In genomic region chr14:104975481-104976197, GRCh38 we compare ENCODE assay signal across 8 cellular contexts. TPM values are rescaled to one million over a fixed set of nuclear protein-coding genes. Genes with fewer than 3 reads are reported as not detected.
DNase-seq lines count a peak whose midpoint lies in the region; ATAC-seq and TF ChIP-seq lines count a peak whose summit lies in the region.

No MANE protein-coding gene starts in this region.

- CTCF ChIA-PET in PC-3 (lab: Charles Lee): interaction anchor here (1.0 kb wide), 1 partner anchor 50 kb away, joined by 3 read pairs; no protein-coding TSS in a partner anchor

- peak overlapping the region; percentile 95; the same call in 1 of the 2 replicates for H3K4me2 ChIP-seq in PC-3 (ENCODE audit: low read length)

- H3K4me1 ChIP-seq in PC-3 (ENCODE audit: insufficient read depth, low read length) (peaks cover 79% of the 10 kb centered on the region), right cardiac atrium (ENCODE audit: control insufficient read depth, insufficient read depth, low read length) (peaks cover 10% of the 10 kb centered on the region), vagina (peaks cover 79% of the 10 kb centered on the region)

- peak; percentile 10 for ATAC-seq in stimulated activated naive CD8-positive, alpha-beta T cell treated with anti-CD3 and anti-CD28 coated beads, Interleukin-15, amount 100 ng/mL, for 72 hours
- ATAC-seq in stimulated activated naive CD8-positive, alpha-beta T cell treated with anti-CD3 and anti-CD28 coated beads, Interleukin-15, Interleukin-2, amounts not matched to agents 100 U/mL and 50 U/mL, for 24 hours: no peak
- ATAC-seq in PC-3 (no peak), right cardiac atrium (no peak), HG03095 (IDR thresholded peaks at IDR 0.05; ENCODE audit: unreplicated experiment) (no peak)

- no peaks in the 10 kb centered on the region for H3K9me3 Mint-ChIP-seq in stimulated activated naive CD8-positive, alpha-beta T cell treated with anti-CD3 and anti-CD28 coated beads, Interleukin-15, amount 100 ng/mL, for 72 hours
- no peaks in the 10 kb centered on the region for H3K9me3 Mint-ChIP-seq in mesothelial cell of epicardium

- H3K27ac ChIP-seq in PC-3 (ENCODE audit: low read length): no peak overlapping the region
- no peak overlapping the region for H3K27ac ChIP-seq in right cardiac atrium (ENCODE audit: low read length)
- H3K27ac ChIP-seq in vagina: peak overlapping the region; percentile 99

- H3K4me3 ChIP-seq in PC-3 (ENCODE audit: low read length) (no peak overlapping the region), right cardiac atrium (ENCODE audit: low read length) (no peak overlapping the region), vagina (no peak overlapping the region)

- H3K9me3 ChIP-seq in PC-3 (ENCODE audit: low read length) (no peaks in the 10 kb centered on the region), right cardiac atrium (ENCODE audit: control insufficient read depth, low read length) (no peaks in the 10 kb centered on the region), vagina (no peaks in the 10 kb centered on the region)

- POLR2A ChIA-PET in PC-3 (lab: Charles Lee; ENCODE audit: unreplicated experiment): no interaction called here

- TF ChIP-seq CTCF in PC-3 (conservative IDR thresholded peaks at IDR 0.05; ENCODE audit: low read depth, low read length) (no peak), vagina (IDR thresholded peaks at IDR 0.05) (no peak), mesothelial cell of epicardium (IDR thresholded peaks at IDR 0.05; ENCODE audit: unreplicated experiment) (no peak)

- BruUV-seq in PC-3 (replicated peaks; lab: Mats Ljungman, UMichigan): no TSS peak

- intact Hi-C loops in PC-3 (cut with micrococcal nuclease) (loop anchor here (1.0 kb wide), 1 partner anchor 70 kb away; no protein-coding TSS in a partner anchor), right cardiac atrium (cut with DNase I) (loop anchor here in 2 of 4 donors (1.0 to 5.0 kb wide), 3 partner anchors 67 to 111 kb away; no protein-coding TSS in a partner anchor), vagina (cut with DNase I) (loop anchor here (5.0 kb wide), 1 partner anchor 67 kb away; no protein-coding TSS in a partner anchor)

- H2AFZ ChIP-seq in PC-3 (ENCODE audit: low read length): no peak overlapping the region

- H3K4me3 Mint-ChIP-seq in stimulated activated naive CD8-positive, alpha-beta T cell treated with anti-CD3 and anti-CD28 coated beads, Interleukin-15, amount 100 ng/mL, for 72 hours: no peak overlapping the region
- no peak overlapping the region for H3K4me3 Mint-ChIP-seq in mesothelial cell of epicardium

- H3K27me3 ChIP-seq in PC-3 (ENCODE audit: low read length): no peaks in the 10 kb centered on the region
- no peaks in the 10 kb centered on the region for H3K27me3 ChIP-seq in right cardiac atrium (ENCODE audit: control insufficient read depth, insufficient read depth)
- H3K27me3 ChIP-seq in vagina: no peaks in the 10 kb centered on the region

- no peaks in the 10 kb centered on the region for H3K36me3 Mint-ChIP-seq in mesothelial cell of epicardium

- peaks cover 50% of the 10 kb centered on the region for H3K27me3 Mint-ChIP-seq in stimulated activated naive CD8-positive, alpha-beta T cell treated with anti-CD3 and anti-CD28 coated beads, Interleukin-15, amount 100 ng/mL, for 72 hours
- H3K27me3 Mint-ChIP-seq in mesothelial cell of epicardium (ENCODE audit: low read depth): peaks cover 23% of the 10 kb centered on the region

- H3K9ac ChIP-seq in PC-3 (ENCODE audit: low read length): no peak overlapping the region

- H3K27ac Mint-ChIP-seq in stimulated activated naive CD8-positive, alpha-beta T cell treated with anti-CD3 and anti-CD28 coated beads, Interleukin-15, amount 100 ng/mL, for 72 hours: no peak overlapping the region
- H3K27ac Mint-ChIP-seq in mesothelial cell of epicardium: no peak overlapping the region

- H4K20me1 ChIP-seq in PC-3 (ENCODE audit: low read length): no peaks in the 10 kb centered on the region

- no peak for DNase-seq in stimulated activated naive CD8-positive, alpha-beta T cell treated with anti-CD3 and anti-CD28 coated beads, Interleukin-15, amount 100 ng/mL, for 72 hours
- no peak for DNase-seq in stimulated activated naive CD8-positive, alpha-beta T cell treated with anti-CD3 and anti-CD28 coated beads, Interleukin-15, Interleukin-2, amounts not matched to agents 100 U/mL and 50 U/mL, for 24 hours
- no peak for DNase-seq in PC-3
- DNase-seq in right cardiac atrium: peak in 2 of 3 donors; percentile 42 to 53
- no peak for DNase-seq in vagina (ENCODE audit: extremely low spot score in 2 of 2)
- DNase-seq in mesothelial cell of epicardium (ENCODE audit: low spot score in 2 of 2, unreplicated experiment in 2 of 2): no peak
- no peak for DNase-seq in GM03348 (ENCODE audit: low spot score)

- H3K9me2 ChIP-seq in PC-3 (replicated peaks; ENCODE audit: low read length): no peaks in the 10 kb centered on the region

- H3K4me1 Mint-ChIP-seq in stimulated activated naive CD8-positive, alpha-beta T cell treated with anti-CD3 and anti-CD28 coated beads, Interleukin-15, amount 100 ng/mL, for 72 hours: peaks cover 28% of the 10 kb centered on the region
- H3K4me1 Mint-ChIP-seq in mesothelial cell of epicardium: peaks cover 11% of the 10 kb centered on the region

- no peak for TF ChIP-seq POLR2A in vagina (IDR thresholded peaks at IDR 0.05)

- H3F3A ChIP-seq in PC-3 (ENCODE audit: low read length, unreplicated experiment): no peaks in the 10 kb centered on the region

- H3K36me3 ChIP-seq in PC-3 (ENCODE audit: low read depth, low read length) (no peaks in the 10 kb centered on the region), vagina (no peaks in the 10 kb centered on the region)

- 55% methylated on average over 21 of the region's 21 CpGs for WGBS in right cardiac atrium

- peaks cover 40% of the 10 kb centered on the region for H3K79me2 ChIP-seq in PC-3 (ENCODE audit: low read length)

RNA-seq across cellular contexts. Expression of gene AHNAK2, which starts 2.5 kb away (rescaled TPM):
- 25.0 and 31.1 TPM in 2 replicates for total RNA-seq in PC-3 (2014; rRNA removed)
- total RNA-seq in right cardiac atrium: 1 to 10 TPM; 2.5 to 5.7 (median 3.3) TPM
- polyA plus RNA-seq in right cardiac atrium: 2.0 TPM
- 180 TPM for total RNA-seq in vagina
- total RNA-seq in mesothelial cell of epicardium: 2.4 to 2.8 TPM (median 2.6 TPM) in 3 replicates

RNA-seq across cellular contexts. Expression of gene CLBA1, which starts 9.9 kb away (rescaled TPM):
- total RNA-seq in PC-3 (2014; rRNA removed) (19.2 and 27.5 TPM in 2 replicates), right cardiac atrium (1 to 10 TPM; 1.8 to 4.2 (median 3.1) TPM), vagina (4.7 TPM), mesothelial cell of epicardium (9.0 to 10.3 TPM (median 10.2 TPM) in 3 replicates)
- 2.4 TPM for polyA plus RNA-seq in right cardiac atrium

RNA-seq across cellular contexts. Expression of gene CDCA4, which starts 45.2 kb away (rescaled TPM):
- 113 and 133 TPM in 2 replicates for total RNA-seq in PC-3 (2014; rRNA removed)
- 1 to 10 TPM; 2.9 to 3.9 (median 3.3) TPM for total RNA-seq in right cardiac atrium
- 2.5 TPM for polyA plus RNA-seq in right cardiac atrium
- 15.2 TPM for total RNA-seq in vagina
- total RNA-seq in mesothelial cell of epicardium: 31.5 to 33.9 TPM (median 32.3 TPM) in 3 replicates

RNA-seq across cellular contexts. Expression of gene PLD4, which starts 51.0 kb away (rescaled TPM):
- total RNA-seq in PC-3 (2014; rRNA removed): 0.04 TPM in 1 of 2 replicates, not detected in the other
- under 1 TPM; 0.06 to 0.88 (median 0.20) TPM for total RNA-seq in right cardiac atrium
- polyA plus RNA-seq in right cardiac atrium: 0.05 TPM
- not detected for total RNA-seq in vagina
- total RNA-seq in mesothelial cell of epicardium: 0.58 to 0.78 TPM (median 0.75 TPM) in 3 replicates

Comparison
In these comparisons a context has a peak if more than half of its experiments do, and no peak if none do; other contexts are left out.
1. DNase-seq: peak in right cardiac atrium (2 of 3); none in stimulated activated naive CD8-positive, alpha-beta T cell treated with anti-CD3 and anti-CD28 coated beads, Interleukin-15, amount 100 ng/mL, for 72 hours (0 of 2), stimulated activated naive CD8-positive, alpha-beta T cell treated with anti-CD3 and anti-CD28 coated beads, Interleukin-15, Interleukin-2, amounts not matched to agents 100 U/mL and 50 U/mL, for 24 hours (single experiment), PC-3 (single experiment), vagina (0 of 2), mesothelial cell of epicardium (0 of 2) and GM03348 (single experiment).